Comparison of ENCODE assay signal across 17 cellular contexts in the genomic region with DNA sequence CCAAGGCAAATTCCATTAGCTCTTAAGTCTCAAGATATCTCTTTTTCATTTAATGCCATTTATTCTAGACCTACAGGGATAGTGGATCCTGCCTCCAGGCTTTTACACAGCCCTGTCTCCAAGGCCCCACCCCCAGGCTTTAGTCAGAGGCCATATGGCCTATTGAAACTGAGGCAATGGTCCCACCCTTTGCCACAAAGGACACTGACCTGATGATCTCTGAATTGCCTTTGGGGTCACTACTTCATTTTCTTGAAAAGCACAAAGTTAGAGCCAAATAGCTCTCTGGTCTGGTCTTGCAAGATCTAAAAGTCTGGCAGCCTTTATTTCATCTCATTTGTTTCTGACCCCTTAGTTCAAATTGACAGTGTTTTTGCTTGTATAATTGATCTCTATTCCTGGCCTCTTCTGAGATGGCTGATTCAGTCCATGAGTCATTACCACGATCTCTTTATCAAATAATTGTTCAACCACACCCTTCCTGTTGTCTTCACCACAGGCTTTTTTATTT.
A peak's percentile ranks its signal among the peaks of the same experiment; 100 is the strongest.
DNase-seq lines count a peak whose midpoint lies in the region; ATAC-seq, FAIRE-seq and TF ChIP-seq lines count a peak whose summit lies in the region.
"Had no signal": no experiment of that assay in that cellular context is flagged by ENCODE, and none has a peak within 500 bp of the region (broad histone marks: within the 10 kb centered on the region; RNA-seq: fewer than 3 reads in every experiment).

No MANE protein-coding gene starts in this region.

- H3K4me1 ChIP-seq in ACC112 (ENCODE audit: control insufficient read depth, insufficient read depth, low read length, unreplicated experiment): peaks cover 42% of the 10 kb centered on the region
- peaks cover 37% of the 10 kb centered on the region for H3K4me1 ChIP-seq in keratinocyte (ENCODE audit: control insufficient read depth, extremely low read depth, insufficient read depth, low read length)

- H3K4me3 ChIP-seq in ACC112 (ENCODE audit: low read depth, low read length) (peak overlapping the region; percentile 14), keratinocyte (ENCODE audit: control insufficient read depth in 2 of 3, extremely low read depth in 1 of 3, insufficient read depth in 2 of 3, low read depth in 1 of 3, low read length in 3 of 3) (peak overlapping the region in 2 of 3 experiments; percentile 18 to 19)
- H3K4me3 ChIP-seq: BLaER1 treated with 17β-estradiol and CSF1 and Interleukin-3, amounts not matched to agents 10 nM and 100 nM had no signal

- peak overlapping the region; percentile 58 for H3K27ac ChIP-seq in ACC112 (ENCODE audit: low read depth, low read length)
- H3K27ac ChIP-seq in keratinocyte (ENCODE audit: control insufficient read depth, insufficient read depth, low read length): peak overlapping the region; percentile 78

- dilution Hi-C loops in keratinocyte (cut with MboI; ENCODE audit: extremely low pct_ligation_motif_present, low sequenced_read_pairs): no loop called here

- no peak overlapping the region for H3K9ac ChIP-seq in keratinocyte (ENCODE audit: control insufficient read depth, extremely low read depth, insufficient read depth, low read length)

- H3K36me3 ChIP-seq in ACC112 (ENCODE audit: insufficient read depth, low read length): no peaks in the 10 kb centered on the region
- H3K36me3 ChIP-seq in keratinocyte (ENCODE audit: control insufficient read depth in 2 of 2, extremely low read depth in 1 of 2, insufficient read depth in 2 of 2, low read length in 2 of 2): no peaks in the 10 kb centered on the region
- H3K36me3 ChIP-seq: BLaER1 treated with 17β-estradiol and CSF1 and Interleukin-3, amounts not matched to agents 10 nM and 100 nM had no signal

- H3K4me2 ChIP-seq in keratinocyte (ENCODE audit: control insufficient read depth, extremely low read depth, insufficient read depth, low read depth, low read length): peak overlapping the region; percentile 78

- DNase-seq in HS-5 (ENCODE audit: low read depth): peak; percentile 45
- peak; percentile 43 for DNase-seq in amniotic epithelial cell (ENCODE audit: low read depth)
- DNase-seq in keratinocyte (ENCODE audit: low read depth, low spot score): peak; percentile 36
- DNase-seq in H54 (ENCODE audit: insufficient read length, low spot score): no peak
- DNase-seq: activated CD4-positive, alpha-beta T cell treated with anti-CD3 and anti-CD28 coated beads, Interleukin-2, amount 50 U/mL, for 4 hours; activated naive CD4-positive, alpha-beta T cell treated with anti-CD3 and anti-CD28 coated beads for 36 hours; HFFc6; KBM-7; NCI-H1930 had no signal

- H4K20me1 ChIP-seq in keratinocyte (ENCODE audit: control insufficient read depth, extremely low read depth, insufficient read depth, low read length): no peaks in the 10 kb centered on the region
- H4K20me1 ChIP-seq: BLaER1 treated with 17β-estradiol and CSF1 and Interleukin-3, amounts not matched to agents 10 nM and 100 nM had no signal

- H3K9me3 ChIP-seq in keratinocyte (ENCODE audit: control insufficient read depth, low read depth, low read length): no peaks in the 10 kb centered on the region
- H3K9me3 ChIP-seq: BLaER1 treated with 17β-estradiol and CSF1 and Interleukin-3, amounts not matched to agents 10 nM and 100 nM had no signal

- H3K79me2 ChIP-seq in ACC112 (ENCODE audit: control insufficient read depth, insufficient read depth, low read length, unreplicated experiment) (no peaks in the 10 kb centered on the region), keratinocyte (ENCODE audit: control insufficient read depth, insufficient read depth, low read length) (no peaks in the 10 kb centered on the region)

- H3K27me3 ChIP-seq in ACC112 (ENCODE audit: insufficient read depth, low read length) (no peaks in the 10 kb centered on the region), keratinocyte (ENCODE audit: control insufficient read depth, extremely low read depth, insufficient read depth, low read length) (no peaks in the 10 kb centered on the region)
- H3K27me3 ChIP-seq: BLaER1 treated with 17β-estradiol and CSF1 and Interleukin-3, amounts not matched to agents 10 nM and 100 nM had no signal

- H2AFZ ChIP-seq in ACC112 (ENCODE audit: low read length, unreplicated experiment): peak overlapping the region; percentile 40
- peak overlapping the region; percentile 49 for H2AFZ ChIP-seq in keratinocyte (ENCODE audit: control insufficient read depth, low read length)

- no peak for TF ChIP-seq POLR2A in H54 (IDR thresholded peaks at IDR 0.05; ENCODE audit: low read depth, low read length)

- H3K9me1 ChIP-seq in keratinocyte (ENCODE audit: control insufficient read depth, extremely low read depth, insufficient read depth, low read length): no peaks in the 10 kb centered on the region

- peak; percentile 80 for FAIRE-seq in keratinocyte (lab: Jason Lieb, UNC)
- no peak for FAIRE-seq in H54 (lab: Jason Lieb, UNC)
- FAIRE-seq: colon, GM18507 had no signal

- TF ChIP-seq CTCF in keratinocyte (optimal IDR thresholded peaks at IDR 0.05 in 1 of 3, IDR thresholded peaks at IDR 0.05 in 1 of 3, conservative IDR thresholded peaks at IDR 0.05 in 1 of 3; ENCODE audit: extremely low read depth in 1 of 3, insufficient read depth in 2 of 3, low read length in 3 of 3): no peak

- no peak for ATAC-seq in HG02852 (IDR thresholded peaks at IDR 0.05; ENCODE audit: unreplicated experiment)
- no peak for ATAC-seq in GM21786 (IDR thresholded peaks at IDR 0.05; ENCODE audit: unreplicated experiment)
- no peak for ATAC-seq in HG03342 (IDR thresholded peaks at IDR 0.05; ENCODE audit: unreplicated experiment)
- ATAC-seq: right cardiac atrium had no signal
